1 cellular context compared by ENCODE assay signal in the genomic region with DNA sequence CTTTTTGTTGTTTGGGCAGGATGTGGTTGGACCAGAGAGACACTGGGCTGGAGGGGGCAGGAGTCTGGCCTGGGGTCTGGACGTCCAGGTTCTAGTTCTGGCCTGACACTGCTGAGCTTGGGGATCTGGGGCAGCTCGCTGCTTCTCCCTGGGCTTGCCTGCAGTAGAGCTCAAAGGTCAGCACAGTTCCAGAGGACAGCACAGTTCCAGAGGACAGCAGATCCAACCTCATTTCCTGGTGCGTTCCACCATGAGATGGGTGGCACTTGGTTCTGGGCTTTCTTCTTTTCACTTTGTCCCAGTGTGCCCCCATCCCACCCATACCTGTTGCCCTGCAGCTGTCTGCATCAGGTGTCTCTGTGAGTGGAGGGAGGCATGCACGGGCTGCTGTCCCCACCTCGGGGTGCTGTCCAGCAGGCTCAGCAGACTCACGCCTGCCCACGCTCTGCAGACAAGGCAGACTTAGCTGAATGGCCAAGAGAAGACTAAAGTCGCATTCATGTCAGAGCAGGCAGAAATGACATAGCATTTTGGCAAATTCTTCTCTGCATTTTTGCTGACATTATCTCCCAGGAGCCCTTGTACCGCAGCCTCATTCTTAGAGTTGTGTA.
TF ChIP-seq lines count a peak whose summit lies in the region.

No MANE protein-coding gene starts in this region.

TF ChIP-seq in HEK293, 187 proteins besides CTCF, POLR2A, EP300 and RAD21 (continued from another document):
- TF ChIP-seq, protein P1, sequence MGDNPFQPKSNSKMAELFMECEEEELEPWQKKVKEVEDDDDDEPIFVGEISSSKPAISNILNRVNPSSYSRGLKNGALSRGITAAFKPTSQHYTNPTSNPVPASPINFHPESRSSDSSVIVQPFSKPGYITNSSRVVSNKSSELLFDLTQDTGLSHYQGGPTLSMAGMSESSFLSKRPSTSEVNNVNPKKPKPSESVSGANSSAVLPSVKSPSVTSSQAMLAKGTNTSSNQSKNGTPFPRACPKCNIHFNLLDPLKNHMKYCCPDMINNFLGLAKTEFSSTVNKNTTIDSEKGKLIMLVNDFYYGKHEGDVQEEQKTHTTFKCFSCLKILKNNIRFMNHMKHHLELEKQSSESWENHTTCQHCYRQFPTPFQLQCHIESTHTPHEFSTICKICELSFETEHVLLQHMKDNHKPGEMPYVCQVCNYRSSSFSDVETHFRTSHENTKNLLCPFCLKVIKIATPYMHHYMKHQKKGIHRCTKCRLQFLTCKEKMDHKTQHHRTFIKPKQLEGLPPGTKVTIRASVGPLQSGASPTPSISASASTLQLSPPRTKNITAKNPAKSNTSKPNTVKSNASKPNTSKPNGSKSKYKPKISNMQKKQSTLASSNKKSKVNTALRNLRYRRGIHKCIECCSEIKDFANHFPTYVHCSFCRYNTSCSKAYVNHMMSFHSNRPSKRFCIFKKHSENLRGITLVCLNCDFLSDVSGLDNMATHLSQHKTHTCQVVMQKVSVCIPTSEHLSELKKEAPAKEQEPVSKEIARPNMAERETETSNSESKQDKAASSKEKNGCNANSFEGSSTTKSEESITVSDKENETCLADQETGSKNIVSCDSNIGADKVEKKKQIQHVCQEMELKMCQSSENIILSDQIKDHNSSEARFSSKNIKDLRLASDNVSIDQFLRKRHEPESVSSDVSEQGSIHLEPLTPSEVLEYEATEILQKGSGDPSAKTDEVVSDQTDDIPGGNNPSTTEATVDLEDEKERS (tag by site-specific recombination; IDR thresholded peaks at IDR 0.05): no peak
- TF ChIP-seq ZNF677 (tag by site-specific recombination; IDR thresholded peaks at IDR 0.05) (no peak), SCRT2 (tag by site-specific recombination; IDR thresholded peaks at IDR 0.05) (no peak)
- TF ChIP-seq, protein P2, sequence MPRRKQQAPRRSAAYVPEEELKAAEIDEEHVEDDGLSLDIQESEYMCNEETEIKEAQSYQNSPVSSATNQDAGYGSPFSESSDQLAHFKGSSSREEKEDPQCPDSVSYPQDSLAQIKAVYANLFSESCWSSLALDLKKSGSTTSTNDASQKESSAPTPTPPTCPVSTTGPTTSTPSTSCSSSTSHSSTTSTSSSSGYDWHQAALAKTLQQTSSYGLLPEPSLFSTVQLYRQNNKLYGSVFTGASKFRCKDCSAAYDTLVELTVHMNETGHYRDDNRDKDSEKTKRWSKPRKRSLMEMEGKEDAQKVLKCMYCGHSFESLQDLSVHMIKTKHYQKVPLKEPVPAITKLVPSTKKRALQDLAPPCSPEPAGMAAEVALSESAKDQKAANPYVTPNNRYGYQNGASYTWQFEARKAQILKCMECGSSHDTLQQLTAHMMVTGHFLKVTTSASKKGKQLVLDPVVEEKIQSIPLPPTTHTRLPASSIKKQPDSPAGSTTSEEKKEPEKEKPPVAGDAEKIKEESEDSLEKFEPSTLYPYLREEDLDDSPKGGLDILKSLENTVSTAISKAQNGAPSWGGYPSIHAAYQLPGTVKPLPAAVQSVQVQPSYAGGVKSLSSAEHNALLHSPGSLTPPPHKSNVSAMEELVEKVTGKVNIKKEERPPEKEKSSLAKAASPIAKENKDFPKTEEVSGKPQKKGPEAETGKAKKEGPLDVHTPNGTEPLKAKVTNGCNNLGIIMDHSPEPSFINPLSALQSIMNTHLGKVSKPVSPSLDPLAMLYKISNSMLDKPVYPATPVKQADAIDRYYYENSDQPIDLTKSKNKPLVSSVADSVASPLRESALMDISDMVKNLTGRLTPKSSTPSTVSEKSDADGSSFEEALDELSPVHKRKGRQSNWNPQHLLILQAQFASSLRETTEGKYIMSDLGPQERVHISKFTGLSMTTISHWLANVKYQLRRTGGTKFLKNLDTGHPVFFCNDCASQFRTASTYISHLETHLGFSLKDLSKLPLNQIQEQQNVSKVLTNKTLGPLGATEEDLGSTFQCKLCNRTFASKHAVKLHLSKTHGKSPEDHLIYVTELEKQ (tag by site-specific recombination; IDR thresholded peaks at IDR 0.05; ENCODE audit: borderline replicate concordance): no peak
